ENCODE assay signal across 30 cellular contexts in the genomic region with DNA sequence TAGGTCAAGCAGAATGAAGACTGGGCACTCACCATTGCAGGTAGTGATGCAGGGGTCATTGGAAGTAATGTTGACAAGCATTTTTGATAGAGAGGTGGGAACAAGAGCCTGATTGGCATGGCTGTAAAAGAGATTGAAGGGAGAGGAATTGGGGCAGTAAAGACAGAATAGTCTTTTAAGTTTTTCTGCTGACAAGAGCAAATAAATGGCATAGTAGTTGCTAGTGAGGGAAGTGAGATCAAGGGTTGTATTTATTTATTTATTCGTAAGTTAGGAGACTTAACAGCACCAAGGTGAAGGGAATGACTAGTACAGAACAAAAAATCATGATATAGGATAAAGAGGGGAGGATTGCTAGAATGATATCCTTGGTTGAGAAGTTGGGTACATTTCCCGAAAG. TPM values are rescaled to one million over a fixed set of nuclear protein-coding genes. Genes with fewer than 3 reads are reported as not detected.
"Had no signal": no experiment of that assay in that cellular context is flagged by ENCODE, and none has a peak within 500 bp of the region (broad histone marks: within the 10 kb centered on the region; RNA-seq: fewer than 3 reads in every experiment).

No MANE protein-coding gene starts in this region.

- ATAC-seq: effector memory CD8-positive, alpha-beta T cell; esophagus mucosa; foreskin keratinocyte; gastrocnemius medialis; gastroesophageal sphincter; heart left ventricle; heart right ventricle had no signal

- H3K9me3 ChIP-seq: colonic mucosa, esophagus muscularis mucosa, esophagus squamous epithelium, gastrocnemius medialis, gastroesophageal sphincter, heart left ventricle, heart right ventricle had no signal

- H2AFZ ChIP-seq: hepatocyte had no signal

- H3K4me2 ChIP-seq: hepatocyte had no signal

- H3K27me3 ChIP-seq: colonic mucosa, dorsolateral prefrontal cortex, gastrocnemius medialis had no signal

- DNase-seq: colonic mucosa; cortex of kidney; dermis blood vessel endothelial cell; dorsolateral prefrontal cortex; effector CD4-positive, alpha-beta T cell; effector CD8-positive, alpha-beta T cell; effector memory CD4-positive, alpha-beta T cell; effector memory CD8-positive, alpha-beta T cell; endodermal cell; erythroblast; esophagus squamous epithelium; foreskin fibroblast; foreskin keratinocyte; foreskin melanocyte; gastrocnemius medialis; glutamatergic neuron; head of caudate nucleus; heart left ventricle; heart right ventricle had no signal

- H3K4me1 ChIP-seq: colonic mucosa, esophagus muscularis mucosa, esophagus squamous epithelium, foreskin keratinocyte, gastrocnemius medialis, gastroesophageal sphincter, heart left ventricle, heart right ventricle had no signal

- H3K36me3 ChIP-seq: colonic mucosa, esophagus muscularis mucosa, esophagus squamous epithelium, gastrocnemius medialis, gastroesophageal sphincter, heart left ventricle, heart right ventricle had no signal

- H3K27ac ChIP-seq: colonic mucosa, coronary artery, dorsolateral prefrontal cortex, epithelial cell of prostate, esophagus muscularis mucosa, esophagus squamous epithelium, foreskin keratinocyte, gastrocnemius medialis, gastroesophageal sphincter, heart left ventricle, heart right ventricle, hepatocyte had no signal

- H3K79me2 ChIP-seq: hepatocyte had no signal

- H3K4me3 ChIP-seq: colonic mucosa, coronary artery, dorsolateral prefrontal cortex, esophagus muscularis mucosa, esophagus squamous epithelium, gastrocnemius medialis, gastroesophageal sphincter, heart left ventricle, heart right ventricle, hepatocyte had no signal

- FAIRE-seq: endometrium, endothelial cell of umbilical vein, frontal cortex had no signal

RNA-seq across cellular contexts. Expression of gene SYT9, which starts 11.0 kb away (rescaled TPM):
- total RNA-seq: endothelial cell of umbilical vein, esophagus mucosa, fibroblast of lung, foreskin keratinocyte, glomerular endothelial cell had no signal
- polyA plus RNA-seq: fibroblast of lung had no signal
